17 cellular contexts compared by ENCODE assay signal in genomic region chr13:23852351-23852750, GRCh38. TPM values are rescaled to one million over a fixed set of nuclear protein-coding genes. Genes with fewer than 3 reads are reported as not detected.
DNase-seq lines count a peak whose midpoint lies in the region; ATAC-seq, FAIRE-seq and TF ChIP-seq lines count a peak whose summit lies in the region.
"Had no signal": no experiment of that assay in that cellular context is flagged by ENCODE, and none has a peak within 500 bp of the region (broad histone marks: within the 10 kb centered on the region; RNA-seq: fewer than 3 reads in every experiment).

No MANE protein-coding gene starts in this region.

- H3K27ac Mint-ChIP-seq in osteocyte (ENCODE audit: unreplicated experiment) = no peak overlapping the region
- H3K27ac Mint-ChIP-seq: GM23338, T-cell had no signal

- no peak for TF ChIP-seq POLR2A in GM12891 (IDR thresholded peaks at IDR 0.05; ENCODE audit: low read depth, low read length)

- H3K4me1 Mint-ChIP-seq in osteocyte (ENCODE audit: unreplicated experiment) = peaks cover 4% of the 10 kb centered on the region

- no peaks in the 10 kb centered on the region for H3K9me3 Mint-ChIP-seq in osteocyte (ENCODE audit: unreplicated experiment)
- H3K9me3 Mint-ChIP-seq: GM23338, T-cell had no signal

- ATAC-seq in GM19351 (IDR thresholded peaks at IDR 0.05; ENCODE audit: unreplicated experiment) = peak; percentile 53
- peak; percentile 60 for ATAC-seq in HG03175 (IDR thresholded peaks at IDR 0.05; ENCODE audit: unreplicated experiment)
- ATAC-seq: GM23338, T-cell had no signal

- FAIRE-seq in GM12891 (lab: Jason Lieb, UNC) = peak; percentile 76
- FAIRE-seq: HTR-8/SVneo had no signal

- no peaks in the 10 kb centered on the region for H3K27me3 Mint-ChIP-seq in osteocyte (ENCODE audit: unreplicated experiment)
- H3K27me3 Mint-ChIP-seq: T-cell had no signal

- H3K4me3 Mint-ChIP-seq in osteocyte (ENCODE audit: unreplicated experiment) = no peak overlapping the region
- H3K4me3 Mint-ChIP-seq: GM23338, T-cell had no signal

- TF ChIP-seq CTCF in osteocyte (IDR thresholded peaks at IDR 0.05) = no peak

- DNase-seq in GM12891 (ENCODE audit: insufficient read length, low spot score) (no peak), astrocyte of the hippocampus (ENCODE audit: low read depth, low spot score) (peak; percentile 11), NCI-H526 treated with DMSO at 0.1 percent for 48 hours (lab: John Stamatoyannopoulos, UW) (no peak), NCI-H2081 treated with DMSO at 0.1 percent for 48 hours (lab: John Stamatoyannopoulos, UW) (no peak), osteocyte (ENCODE audit: extremely low spot score, unreplicated experiment) (no peak), SW480 (ENCODE audit: low spot score) (no peak)
- DNase-seq: C1 segment of cervical spinal cord, DMS 273 treated with DMSO at 0.1 percent for 48 hours, EL, NCI-H1048, NCI-H1694, T-cell had no signal

- peaks cover 18% of the 10 kb centered on the region for H3K36me3 Mint-ChIP-seq in osteocyte (ENCODE audit: unreplicated experiment)

TF ChIP-seq in GM12891, 5 proteins besides CTCF, POLR2A, EP300 and RAD21:
- no peak for TF ChIP-seq POLR2AphosphoS5 (IDR thresholded peaks at IDR 0.05; ENCODE audit: low read depth, low read length)
- TF ChIP-seq PAX5 (IDR thresholded peaks at IDR 0.05; ENCODE audit: insufficient read depth, low read length, severe bottlenecking) = no peak
- TF ChIP-seq POU2F2 (IDR thresholded peaks at IDR 0.05; ENCODE audit: low read depth, low read length) = no peak
- no peak for TF ChIP-seq SPI1 (IDR thresholded peaks at IDR 0.05; ENCODE audit: low read depth, low read length)
- TF ChIP-seq TAF1 (IDR thresholded peaks at IDR 0.05; ENCODE audit: low read depth, low read length) = no peak

RNA-seq across cellular contexts. Expression of gene MIPEP, which starts 36.8 kb away (rescaled TPM):
- polyA plus RNA-seq in GM12891 (2012; ENCODE audit: low read depth, missing spikeins) = 26.9 TPM
- 14.0 and 20.0 TPM in 2 replicates for total RNA-seq in osteocyte

RNA-seq across cellular contexts. Expression of gene C1QTNF9B, which starts 45.0 kb away (rescaled TPM):
- polyA plus RNA-seq in GM12891 (2012; ENCODE audit: low read depth, missing spikeins) = 0.21 TPM
- not detected in 2 replicates for total RNA-seq in osteocyte
- total RNA-seq: A172, T-cell had no signal
